ENCODE assay signal across 11 cellular contexts in the genomic region with DNA sequence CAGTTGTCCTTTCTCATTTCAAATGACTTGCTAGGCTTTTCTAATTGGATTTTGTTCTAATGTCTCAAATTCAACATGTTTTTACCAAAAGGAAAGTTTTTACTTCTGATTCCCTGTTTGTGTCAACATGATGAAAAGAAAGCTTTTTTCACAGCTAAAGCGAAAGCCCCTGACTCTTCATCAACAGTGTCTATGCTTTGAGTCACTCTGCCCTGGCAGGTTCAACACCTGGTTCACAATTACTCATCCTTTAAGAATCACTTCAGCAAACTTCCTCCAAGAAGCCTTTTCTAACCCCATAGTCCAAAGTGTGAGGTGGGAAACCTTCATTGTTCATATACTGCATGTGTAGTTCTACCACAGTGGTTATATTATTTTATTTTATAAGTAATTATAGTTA. TPM values are rescaled to one million over a fixed set of nuclear protein-coding genes. Genes with fewer than 3 reads are reported as not detected.
A peak's percentile ranks its signal among the peaks of the same experiment; 100 is the strongest.
DNase-seq lines count a peak whose midpoint lies in the region; ATAC-seq and TF ChIP-seq lines count a peak whose summit lies in the region.
"Had no signal": no experiment of that assay in that cellular context is flagged by ENCODE, and none has a peak within 500 bp of the region (broad histone marks: within the 10 kb centered on the region; RNA-seq: fewer than 3 reads in every experiment).

No MANE protein-coding gene starts in this region.

- no peaks in the 10 kb centered on the region for H3K36me3 ChIP-seq in left lung

- H3K4me1 Mint-ChIP-seq in T-helper 17 cell, result no peaks in the 10 kb centered on the region

- intact Hi-C loops in left lung (cut with DNase I), result no loop called here

- no peak overlapping the region for H3K27ac Mint-ChIP-seq in T-helper 17 cell
- H3K27ac Mint-ChIP-seq: stimulated activated naive CD8-positive, alpha-beta T cell treated with anti-CD3 and anti-CD28 coated beads, Interleukin-15, Interleukin-2, amounts not matched to agents 100 ng/mL and 50 ng/mL, for 24 hours had no signal

- no peak overlapping the region for H3K4me3 Mint-ChIP-seq in T-helper 17 cell
- H3K4me3 Mint-ChIP-seq: stimulated activated naive CD8-positive, alpha-beta T cell treated with anti-CD3 and anti-CD28 coated beads, Interleukin-15, Interleukin-2, amounts not matched to agents 100 ng/mL and 50 ng/mL, for 24 hours had no signal

- H3K27me3 ChIP-seq in left lung, result peaks cover 0 to 5% of the 10 kb centered on the region in 2 donors

- TF ChIP-seq CTCF in left lung (IDR thresholded peaks at IDR 0.05), result no peak

- no peaks in the 10 kb centered on the region for H3K36me3 Mint-ChIP-seq in T-helper 17 cell (ENCODE audit: low read depth)

- no peaks in the 10 kb centered on the region for H3K9me3 ChIP-seq in left lung
- H3K9me3 ChIP-seq in T-helper 17 cell (ENCODE audit: control insufficient read depth, low read length, poor library complexity, severe bottlenecking), result no peaks in the 10 kb centered on the region

- peak; percentile 91 for ATAC-seq in GM18858 (IDR thresholded peaks at IDR 0.05; ENCODE audit: unreplicated experiment)
- ATAC-seq in GM21717 (IDR thresholded peaks at IDR 0.05; ENCODE audit: unreplicated experiment), result peak; percentile 93
- ATAC-seq in HG03442 (IDR thresholded peaks at IDR 0.05; ENCODE audit: unreplicated experiment), result peak; percentile 85
- peak; percentile 66 for ATAC-seq in left lung
- no peak for ATAC-seq in T-helper 17 cell
- no peak for ATAC-seq in activated CD4-positive, CD25-positive, alpha-beta regulatory T cell treated with anti-CD3 and anti-CD28 coated beads, Interleukin-2, amount 50 U/mL, for 24 hours
- ATAC-seq: sciatic nerve had no signal

- H3K4me1 ChIP-seq in left lung, result no peaks in the 10 kb centered on the region

- H3K27me3 Mint-ChIP-seq in T-helper 17 cell, result peaks cover 9% of the 10 kb centered on the region

- DNase-seq in left lung, result no peak
- DNase-seq in T-helper 17 cell, result no peak
- no peak for DNase-seq in activated CD4-positive, CD25-positive, alpha-beta regulatory T cell treated with anti-CD3 and anti-CD28 coated beads, Interleukin-2, amount 50 U/mL, for 72 hours
- DNase-seq in T-helper 1 cell, result no peak
- DNase-seq: islet precursor cell had no signal

- H3K27ac ChIP-seq in left lung, result no peak overlapping the region

- no peak overlapping the region for H3K4me3 ChIP-seq in left lung

RNA-seq across cellular contexts. Expression of gene DSG2, which starts 7.6 kb away (rescaled TPM):
- total RNA-seq in left lung (10 to 100 TPM; 39.4 to 66.0 TPM), T-helper 17 cell (not detected)

RNA-seq across cellular contexts. Expression of gene DSG3, which starts 42.8 kb away (rescaled TPM):
- total RNA-seq in left lung (not detected), T-helper 17 cell (not detected)
- total RNA-seq: sciatic nerve had no signal

Comparison
In these comparisons a context has a peak if more than half of its experiments do, and no peak if none do; other contexts are left out.
1. ATAC-seq: peak in GM18858 (single experiment), GM21717 (single experiment), HG03442 (single experiment) and left lung (single experiment); none in T-helper 17 cell (single experiment) and activated CD4-positive, CD25-positive, alpha-beta regulatory T cell treated with anti-CD3 and anti-CD28 coated beads, Interleukin-2, amount 50 U/mL, for 24 hours (0 of 2).
2. RNA of gene DSG2, which starts 7.6 kb away (total RNA-seq): 39.4 to 66.0 TPM in left lung; not detected in T-helper 17 cell; every median in the first group is over 10 times any median in the second.